In the genomic region with DNA sequence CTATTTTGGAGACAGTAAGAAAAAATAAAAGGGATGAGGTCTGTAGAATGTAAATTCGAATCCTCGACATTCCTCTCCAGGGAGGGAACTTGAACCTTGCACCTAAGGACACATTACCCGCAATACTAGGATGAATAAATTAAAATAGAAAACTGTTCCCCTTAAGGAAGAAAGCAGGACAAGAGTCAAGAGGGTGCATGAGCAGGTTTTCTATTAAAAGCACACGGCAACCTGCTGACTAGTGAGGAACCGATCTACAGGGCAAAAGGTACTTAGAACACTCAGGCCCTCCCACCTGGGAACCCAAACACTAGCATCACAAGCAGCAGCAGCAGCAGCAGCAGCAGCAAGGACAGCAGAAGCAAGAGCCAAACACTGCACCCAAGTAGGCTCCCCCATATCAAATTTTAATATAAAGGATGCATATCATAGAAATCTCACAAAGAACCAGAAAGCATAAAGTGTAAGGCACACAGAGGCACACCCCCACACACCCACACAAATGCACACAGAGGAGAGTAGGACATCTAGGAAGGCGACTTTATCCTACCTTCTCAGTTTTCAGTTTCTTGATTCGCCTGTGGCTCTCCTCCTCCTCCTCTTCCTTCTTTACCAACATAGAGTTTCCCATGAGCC, we compare ENCODE assay signal across 1 cellular context.
TF ChIP-seq lines count a peak whose summit lies in the region.

No MANE protein-coding gene starts in this region.

TF ChIP-seq in HEK293, 187 proteins besides CTCF, POLR2A, EP300 and RAD21 (continued from another document and continues in another):
- TF ChIP-seq OSR2 (tag by site-specific recombination; IDR thresholded peaks at IDR 0.05) (peak; percentile 90), MEIS1 (CRISPR knock-in tag; IDR thresholded peaks at IDR 0.05; ENCODE audit: borderline replicate concordance) (no peak), ZNF202 (tag by site-specific recombination; IDR thresholded peaks at IDR 0.05; ENCODE audit: borderline replicate concordance) (no peak), ZBTB48 (tag by site-specific recombination; IDR thresholded peaks at IDR 0.05) (no peak), ZSCAN30 (tag by site-specific recombination; IDR thresholded peaks at IDR 0.05) (no peak; the same call in 1 of the 2 replicates), SP3 (tag by site-specific recombination; IDR thresholded peaks at IDR 0.05) (no peak; the same call in 1 of the 2 replicates), ZNF121 (tag by site-specific recombination; IDR thresholded peaks at IDR 0.05) (no peak), ZNF19 (tag by site-specific recombination; IDR thresholded peaks at IDR 0.05; ENCODE audit: low read depth) (no peak), EGR2 (tag by site-specific recombination; IDR thresholded peaks at IDR 0.05; ENCODE audit: low read depth) (peak; percentile 88), ZNF585B (tag by site-specific recombination; IDR thresholded peaks at IDR 0.05) (no peak), ZNF549 (tag by site-specific recombination; IDR thresholded peaks at IDR 0.05) (no peak), RBAK (tag by site-specific recombination; IDR thresholded peaks at IDR 0.05) (no peak), MZF1 (tag by site-specific recombination; IDR thresholded peaks at IDR 0.05; ENCODE audit: borderline replicate concordance) (no peak), ZNF596 (tag by site-specific recombination; IDR thresholded peaks at IDR 0.05) (no peak), ZNF394 (tag by site-specific recombination; IDR thresholded peaks at IDR 0.05; ENCODE audit: borderline replicate concordance) (no peak), ZNF626 (tag by site-specific recombination; IDR thresholded peaks at IDR 0.05) (no peak), ZNF23 (tag by site-specific recombination; IDR thresholded peaks at IDR 0.05; ENCODE audit: borderline replicate concordance) (no peak), OVOL3 (tag by site-specific recombination; IDR thresholded peaks at IDR 0.05) (no peak), ZXDB (tag by site-specific recombination; IDR thresholded peaks at IDR 0.05) (no peak; the same call in 1 of the 2 replicates), GLI4 (tag by site-specific recombination; IDR thresholded peaks at IDR 0.05) (no peak), ZNF600 (tag by site-specific recombination; IDR thresholded peaks at IDR 0.05) (no peak), ZNF670 (tag by site-specific recombination; IDR thresholded peaks at IDR 0.05; ENCODE audit: low read depth) (no peak), REPIN1 (tag by site-specific recombination; IDR thresholded peaks at IDR 0.05; ENCODE audit: low read depth) (no peak), ZNF157 (tag by site-specific recombination; IDR thresholded peaks at IDR 0.05) (no peak), HOXD13 (CRISPR knock-in tag; IDR thresholded peaks at IDR 0.05; ENCODE audit: borderline replicate concordance) (no peak), KLF10 (tag by site-specific recombination; IDR thresholded peaks at IDR 0.05) (peak; percentile 67), ZFHX2 (tag by site-specific recombination; conservative IDR thresholded peaks at IDR 0.05) (peak; percentile 92), ZNF132 (tag by site-specific recombination; IDR thresholded peaks at IDR 0.05; ENCODE audit: borderline replicate concordance) (no peak), ZNF571 (tag by site-specific recombination; IDR thresholded peaks at IDR 0.05) (no peak)
- TF ChIP-seq, protein P1, sequence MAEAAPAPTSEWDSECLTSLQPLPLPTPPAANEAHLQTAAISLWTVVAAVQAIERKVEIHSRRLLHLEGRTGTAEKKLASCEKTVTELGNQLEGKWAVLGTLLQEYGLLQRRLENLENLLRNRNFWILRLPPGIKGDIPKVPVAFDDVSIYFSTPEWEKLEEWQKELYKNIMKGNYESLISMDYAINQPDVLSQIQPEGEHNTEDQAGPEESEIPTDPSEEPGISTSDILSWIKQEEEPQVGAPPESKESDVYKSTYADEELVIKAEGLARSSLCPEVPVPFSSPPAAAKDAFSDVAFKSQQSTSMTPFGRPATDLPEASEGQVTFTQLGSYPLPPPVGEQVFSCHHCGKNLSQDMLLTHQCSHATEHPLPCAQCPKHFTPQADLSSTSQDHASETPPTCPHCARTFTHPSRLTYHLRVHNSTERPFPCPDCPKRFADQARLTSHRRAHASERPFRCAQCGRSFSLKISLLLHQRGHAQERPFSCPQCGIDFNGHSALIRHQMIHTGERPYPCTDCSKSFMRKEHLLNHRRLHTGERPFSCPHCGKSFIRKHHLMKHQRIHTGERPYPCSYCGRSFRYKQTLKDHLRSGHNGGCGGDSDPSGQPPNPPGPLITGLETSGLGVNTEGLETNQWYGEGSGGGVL (tag by site-specific recombination; IDR thresholded peaks at IDR 0.05): no peak
- TF ChIP-seq, protein P2, sequence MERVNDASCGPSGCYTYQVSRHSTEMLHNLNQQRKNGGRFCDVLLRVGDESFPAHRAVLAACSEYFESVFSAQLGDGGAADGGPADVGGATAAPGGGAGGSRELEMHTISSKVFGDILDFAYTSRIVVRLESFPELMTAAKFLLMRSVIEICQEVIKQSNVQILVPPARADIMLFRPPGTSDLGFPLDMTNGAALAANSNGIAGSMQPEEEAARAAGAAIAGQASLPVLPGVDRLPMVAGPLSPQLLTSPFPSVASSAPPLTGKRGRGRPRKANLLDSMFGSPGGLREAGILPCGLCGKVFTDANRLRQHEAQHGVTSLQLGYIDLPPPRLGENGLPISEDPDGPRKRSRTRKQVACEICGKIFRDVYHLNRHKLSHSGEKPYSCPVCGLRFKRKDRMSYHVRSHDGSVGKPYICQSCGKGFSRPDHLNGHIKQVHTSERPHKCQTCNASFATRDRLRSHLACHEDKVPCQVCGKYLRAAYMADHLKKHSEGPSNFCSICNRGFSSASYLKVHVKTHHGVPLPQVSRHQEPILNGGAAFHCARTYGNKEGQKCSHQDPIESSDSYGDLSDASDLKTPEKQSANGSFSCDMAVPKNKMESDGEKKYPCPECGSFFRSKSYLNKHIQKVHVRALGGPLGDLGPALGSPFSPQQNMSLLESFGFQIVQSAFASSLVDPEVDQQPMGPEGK (tag by site-specific recombination; IDR thresholded peaks at IDR 0.05): no peak
- TF ChIP-seq, protein P3, sequence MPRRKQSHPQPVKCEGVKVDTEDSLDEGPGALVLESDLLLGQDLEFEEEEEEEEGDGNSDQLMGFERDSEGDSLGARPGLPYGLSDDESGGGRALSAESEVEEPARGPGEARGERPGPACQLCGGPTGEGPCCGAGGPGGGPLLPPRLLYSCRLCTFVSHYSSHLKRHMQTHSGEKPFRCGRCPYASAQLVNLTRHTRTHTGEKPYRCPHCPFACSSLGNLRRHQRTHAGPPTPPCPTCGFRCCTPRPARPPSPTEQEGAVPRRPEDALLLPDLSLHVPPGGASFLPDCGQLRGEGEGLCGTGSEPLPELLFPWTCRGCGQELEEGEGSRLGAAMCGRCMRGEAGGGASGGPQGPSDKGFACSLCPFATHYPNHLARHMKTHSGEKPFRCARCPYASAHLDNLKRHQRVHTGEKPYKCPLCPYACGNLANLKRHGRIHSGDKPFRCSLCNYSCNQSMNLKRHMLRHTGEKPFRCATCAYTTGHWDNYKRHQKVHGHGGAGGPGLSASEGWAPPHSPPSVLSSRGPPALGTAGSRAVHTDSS (tag by site-specific recombination; IDR thresholded peaks at IDR 0.05): peak; percentile 66
- TF ChIP-seq, protein P4, sequence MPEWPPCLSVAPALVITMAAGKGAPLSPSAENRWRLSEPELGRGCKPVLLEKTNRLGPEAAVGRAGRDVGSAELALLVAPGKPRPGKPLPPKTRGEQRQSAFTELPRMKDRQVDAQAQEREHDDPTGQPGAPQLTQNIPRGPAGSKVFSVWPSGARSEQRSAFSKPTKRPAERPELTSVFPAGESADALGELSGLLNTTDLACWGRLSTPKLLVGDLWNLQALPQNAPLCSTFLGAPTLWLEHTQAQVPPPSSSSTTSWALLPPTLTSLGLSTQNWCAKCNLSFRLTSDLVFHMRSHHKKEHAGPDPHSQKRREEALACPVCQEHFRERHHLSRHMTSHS (tag by site-specific recombination; IDR thresholded peaks at IDR 0.05): no peak
- TF ChIP-seq, protein P5, sequence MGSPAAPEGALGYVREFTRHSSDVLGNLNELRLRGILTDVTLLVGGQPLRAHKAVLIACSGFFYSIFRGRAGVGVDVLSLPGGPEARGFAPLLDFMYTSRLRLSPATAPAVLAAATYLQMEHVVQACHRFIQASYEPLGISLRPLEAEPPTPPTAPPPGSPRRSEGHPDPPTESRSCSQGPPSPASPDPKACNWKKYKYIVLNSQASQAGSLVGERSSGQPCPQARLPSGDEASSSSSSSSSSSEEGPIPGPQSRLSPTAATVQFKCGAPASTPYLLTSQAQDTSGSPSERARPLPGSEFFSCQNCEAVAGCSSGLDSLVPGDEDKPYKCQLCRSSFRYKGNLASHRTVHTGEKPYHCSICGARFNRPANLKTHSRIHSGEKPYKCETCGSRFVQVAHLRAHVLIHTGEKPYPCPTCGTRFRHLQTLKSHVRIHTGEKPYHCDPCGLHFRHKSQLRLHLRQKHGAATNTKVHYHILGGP (tag by site-specific recombination; IDR thresholded peaks at IDR 0.05): no peak
- TF ChIP-seq, protein P6, sequence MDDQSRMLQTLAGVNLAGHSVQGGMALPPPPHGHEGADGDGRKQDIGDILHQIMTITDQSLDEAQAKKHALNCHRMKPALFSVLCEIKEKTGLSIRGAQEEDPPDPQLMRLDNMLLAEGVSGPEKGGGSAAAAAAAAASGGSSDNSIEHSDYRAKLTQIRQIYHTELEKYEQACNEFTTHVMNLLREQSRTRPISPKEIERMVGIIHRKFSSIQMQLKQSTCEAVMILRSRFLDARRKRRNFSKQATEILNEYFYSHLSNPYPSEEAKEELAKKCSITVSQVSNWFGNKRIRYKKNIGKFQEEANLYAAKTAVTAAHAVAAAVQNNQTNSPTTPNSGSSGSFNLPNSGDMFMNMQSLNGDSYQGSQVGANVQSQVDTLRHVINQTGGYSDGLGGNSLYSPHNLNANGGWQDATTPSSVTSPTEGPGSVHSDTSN (CRISPR knock-in tag; IDR thresholded peaks at IDR 0.05): no peak
- TF ChIP-seq, protein P7, sequence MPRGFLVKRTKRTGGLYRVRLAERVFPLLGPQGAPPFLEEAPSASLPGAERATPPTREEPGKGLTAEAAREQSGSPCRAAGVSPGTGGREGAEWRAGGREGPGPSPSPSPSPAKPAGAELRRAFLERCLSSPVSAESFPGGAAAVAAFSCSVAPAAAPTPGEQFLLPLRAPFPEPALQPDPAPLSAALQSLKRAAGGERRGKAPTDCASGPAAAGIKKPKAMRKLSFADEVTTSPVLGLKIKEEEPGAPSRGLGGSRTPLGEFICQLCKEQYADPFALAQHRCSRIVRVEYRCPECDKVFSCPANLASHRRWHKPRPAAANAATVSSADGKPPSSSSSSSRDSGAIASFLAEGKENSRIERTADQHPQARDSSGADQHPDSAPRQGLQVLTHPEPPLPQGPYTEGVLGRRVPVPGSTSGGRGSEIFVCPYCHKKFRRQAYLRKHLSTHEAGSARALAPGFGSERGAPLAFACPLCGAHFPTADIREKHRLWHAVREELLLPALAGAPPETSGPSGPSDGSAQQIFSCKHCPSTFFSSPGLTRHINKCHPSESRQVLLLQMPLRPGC (tag by site-specific recombination; IDR thresholded peaks at IDR 0.05): no peak
- TF ChIP-seq, protein P8, sequence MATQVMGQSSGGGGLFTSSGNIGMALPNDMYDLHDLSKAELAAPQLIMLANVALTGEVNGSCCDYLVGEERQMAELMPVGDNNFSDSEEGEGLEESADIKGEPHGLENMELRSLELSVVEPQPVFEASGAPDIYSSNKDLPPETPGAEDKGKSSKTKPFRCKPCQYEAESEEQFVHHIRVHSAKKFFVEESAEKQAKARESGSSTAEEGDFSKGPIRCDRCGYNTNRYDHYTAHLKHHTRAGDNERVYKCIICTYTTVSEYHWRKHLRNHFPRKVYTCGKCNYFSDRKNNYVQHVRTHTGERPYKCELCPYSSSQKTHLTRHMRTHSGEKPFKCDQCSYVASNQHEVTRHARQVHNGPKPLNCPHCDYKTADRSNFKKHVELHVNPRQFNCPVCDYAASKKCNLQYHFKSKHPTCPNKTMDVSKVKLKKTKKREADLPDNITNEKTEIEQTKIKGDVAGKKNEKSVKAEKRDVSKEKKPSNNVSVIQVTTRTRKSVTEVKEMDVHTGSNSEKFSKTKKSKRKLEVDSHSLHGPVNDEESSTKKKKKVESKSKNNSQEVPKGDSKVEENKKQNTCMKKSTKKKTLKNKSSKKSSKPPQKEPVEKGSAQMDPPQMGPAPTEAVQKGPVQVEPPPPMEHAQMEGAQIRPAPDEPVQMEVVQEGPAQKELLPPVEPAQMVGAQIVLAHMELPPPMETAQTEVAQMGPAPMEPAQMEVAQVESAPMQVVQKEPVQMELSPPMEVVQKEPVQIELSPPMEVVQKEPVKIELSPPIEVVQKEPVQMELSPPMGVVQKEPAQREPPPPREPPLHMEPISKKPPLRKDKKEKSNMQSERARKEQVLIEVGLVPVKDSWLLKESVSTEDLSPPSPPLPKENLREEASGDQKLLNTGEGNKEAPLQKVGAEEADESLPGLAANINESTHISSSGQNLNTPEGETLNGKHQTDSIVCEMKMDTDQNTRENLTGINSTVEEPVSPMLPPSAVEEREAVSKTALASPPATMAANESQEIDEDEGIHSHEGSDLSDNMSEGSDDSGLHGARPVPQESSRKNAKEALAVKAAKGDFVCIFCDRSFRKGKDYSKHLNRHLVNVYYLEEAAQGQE (tag by site-specific recombination; IDR thresholded peaks at IDR 0.05): no peak
- TF ChIP-seq, protein P9, sequence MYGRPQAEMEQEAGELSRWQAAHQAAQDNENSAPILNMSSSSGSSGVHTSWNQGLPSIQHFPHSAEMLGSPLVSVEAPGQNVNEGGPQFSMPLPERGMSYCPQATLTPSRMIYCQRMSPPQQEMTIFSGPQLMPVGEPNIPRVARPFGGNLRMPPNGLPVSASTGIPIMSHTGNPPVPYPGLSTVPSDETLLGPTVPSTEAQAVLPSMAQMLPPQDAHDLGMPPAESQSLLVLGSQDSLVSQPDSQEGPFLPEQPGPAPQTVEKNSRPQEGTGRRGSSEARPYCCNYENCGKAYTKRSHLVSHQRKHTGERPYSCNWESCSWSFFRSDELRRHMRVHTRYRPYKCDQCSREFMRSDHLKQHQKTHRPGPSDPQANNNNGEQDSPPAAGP (tag by site-specific recombination; IDR thresholded peaks at IDR 0.05): no peak
- TF ChIP-seq, protein P10, sequence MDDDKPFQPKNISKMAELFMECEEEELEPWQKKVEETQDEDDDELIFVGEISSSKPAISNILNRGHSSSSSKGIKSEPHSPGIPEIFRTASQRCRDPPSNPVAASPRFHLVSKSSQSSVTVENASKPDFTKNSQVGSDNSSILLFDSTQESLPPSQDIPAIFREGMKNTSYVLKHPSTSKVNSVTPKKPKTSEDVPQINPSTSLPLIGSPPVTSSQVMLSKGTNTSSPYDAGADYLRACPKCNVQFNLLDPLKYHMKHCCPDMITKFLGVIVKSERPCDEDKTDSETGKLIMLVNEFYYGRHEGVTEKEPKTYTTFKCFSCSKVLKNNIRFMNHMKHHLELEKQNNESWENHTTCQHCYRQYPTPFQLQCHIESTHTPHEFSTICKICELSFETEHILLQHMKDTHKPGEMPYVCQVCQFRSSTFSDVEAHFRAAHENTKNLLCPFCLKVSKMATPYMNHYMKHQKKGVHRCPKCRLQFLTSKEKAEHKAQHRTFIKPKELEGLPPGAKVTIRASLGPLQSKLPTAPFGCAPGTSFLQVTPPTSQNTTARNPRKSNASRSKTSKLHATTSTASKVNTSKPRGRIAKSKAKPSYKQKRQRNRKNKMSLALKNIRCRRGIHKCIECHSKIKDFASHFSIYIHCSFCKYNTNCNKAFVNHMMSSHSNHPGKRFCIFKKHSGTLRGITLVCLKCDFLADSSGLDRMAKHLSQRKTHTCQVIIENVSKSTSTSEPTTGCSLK (tag by site-specific recombination; IDR thresholded peaks at IDR 0.05): no peak
- TF ChIP-seq, protein P11, sequence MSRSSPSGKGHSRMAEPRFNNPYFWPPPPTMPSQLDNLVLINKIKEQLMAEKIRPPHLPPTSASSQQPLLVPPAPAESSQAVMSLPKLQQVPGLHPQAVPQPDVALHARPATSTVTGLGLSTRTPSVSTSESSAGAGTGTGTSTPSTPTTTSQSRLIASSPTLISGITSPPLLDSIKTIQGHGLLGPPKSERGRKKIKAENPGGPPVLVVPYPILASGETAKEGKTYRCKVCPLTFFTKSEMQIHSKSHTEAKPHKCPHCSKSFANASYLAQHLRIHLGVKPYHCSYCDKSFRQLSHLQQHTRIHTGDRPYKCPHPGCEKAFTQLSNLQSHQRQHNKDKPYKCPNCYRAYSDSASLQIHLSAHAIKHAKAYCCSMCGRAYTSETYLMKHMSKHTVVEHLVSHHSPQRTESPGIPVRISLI (tag by site-specific recombination; IDR thresholded peaks at IDR 0.05): no peak
